In genomic region chr1:230132758-230133157, GRCh38 we compare ENCODE assay signal across 15 cellular contexts.
A peak's percentile ranks its signal among the peaks of the same experiment; 100 is the strongest.
DNase-seq lines count a peak whose midpoint lies in the region; ATAC-seq, FAIRE-seq and TF ChIP-seq lines count a peak whose summit lies in the region.
"Had no signal": no experiment of that assay in that cellular context is flagged by ENCODE, and none has a peak within 500 bp of the region (broad histone marks: within the 10 kb centered on the region; RNA-seq: fewer than 3 reads in every experiment).

No MANE protein-coding gene starts in this region.

- peaks cover 100% of the 10 kb centered on the region for H3K79me2 ChIP-seq in DND-41 (ENCODE audit: insufficient read depth, low read length)

- POLR2A ChIA-PET in activated B cell treated with CpG ODN at 0.5 μM for 24 hours (lab: Charles Lee): interaction anchor here (0.6 to 1.4 kb wide), 3 partner anchors 9 to 1473 kb away, joined by 3 to 6 read pairs (median 5); no protein-coding TSS in a partner anchor

- H3K36me3 ChIP-seq in BLaER1 treated with 17β-estradiol and CSF1 and Interleukin-3, amounts not matched to agents 10 nM and 100 nM: peaks cover 0 to 67% (median 4%) of the 10 kb centered on the region in 11 experiments; a peak in 10 of 22 replicates
- peaks cover 63% of the 10 kb centered on the region for H3K36me3 ChIP-seq in DND-41 (ENCODE audit: insufficient read depth, low read length)
- no peaks in the 10 kb centered on the region for H3K36me3 ChIP-seq in muscle layer of duodenum (ENCODE audit: control insufficient read depth in 1 of 2, insufficient read depth in 2 of 2, low read length in 2 of 2)

- no peak for TF ChIP-seq POLR2A in H54 (IDR thresholded peaks at IDR 0.05; ENCODE audit: low read depth, low read length)

- no peak for FAIRE-seq in H54 (lab: Jason Lieb, UNC)

- ATAC-seq in DND-41 (ENCODE audit: insufficient read depth, low read depth): 0 out of 3 replicates have a peak, but pooled peaks have one; percentile 45
- ATAC-seq in activated B cell treated with CpG ODN at 0.5 μM for 24 hours (ENCODE audit: low read depth): no peak
- ATAC-seq in GM18520 (IDR thresholded peaks at IDR 0.05; ENCODE audit: unreplicated experiment): no peak
- no peak for ATAC-seq in left lobe of liver

- CTCF ChIA-PET in activated B cell treated with CpG ODN at 0.5 μM for 24 hours (lab: Charles Lee): no interaction called here

- H3K27me3 Mint-ChIP-seq in activated B cell treated with CpG ODN at 0.5 μM for 24 hours: no peaks in the 10 kb centered on the region

- DNase-seq in DND-41 (no peak), activated B cell treated with CpG ODN at 0.5 μM for 24 hours (no peak), H54 (ENCODE audit: insufficient read length, low spot score) (no peak), left lobe of liver (ENCODE audit: low spot score) (no peak)
- DNase-seq: DMS 273 treated with DMSO at 0.1 percent for 48 hours, HCEC 1CT, NCI-H1417 treated with DMSO at 0.1 percent for 48 hours, NCI-H2029, NCI-H2171, NCI-H446, NCI-H748 treated with DMSO at 0.1 percent for 48 hours, SW 1271 had no signal

- H3K4me3 Mint-ChIP-seq in activated B cell treated with CpG ODN at 0.5 μM for 24 hours: no peak overlapping the region

- no peak overlapping the region for H3K9ac ChIP-seq in BLaER1 treated with 17β-estradiol and CSF1 and Interleukin-3, amounts not matched to agents 10 nM and 100 nM
- H3K9ac ChIP-seq in DND-41 (ENCODE audit: low read depth, low read length): no peak overlapping the region

- peaks cover 59% of the 10 kb centered on the region for H3K4me1 Mint-ChIP-seq in activated B cell treated with CpG ODN at 0.5 μM for 24 hours

- H3K27ac Mint-ChIP-seq in activated B cell treated with CpG ODN at 0.5 μM for 24 hours: peak overlapping the region; percentile 13

- H2AFZ ChIP-seq in DND-41 (ENCODE audit: low read depth, low read length): no peak overlapping the region

- 0 out of 22 replicates have a peak overlapping the region, but pooled peaks of 1 of the 11 experiments have one; percentile 23 for H3K27ac ChIP-seq in BLaER1 treated with 17β-estradiol and CSF1 and Interleukin-3, amounts not matched to agents 10 nM and 100 nM
- H3K27ac ChIP-seq in DND-41 (ENCODE audit: low read length) (peak overlapping the region; percentile 38), muscle layer of duodenum (ENCODE audit: low read length) (peak overlapping the region; percentile 0)

- H3K4me1 ChIP-seq in BLaER1 treated with 17β-estradiol and CSF1 and Interleukin-3, amounts not matched to agents 10 nM and 100 nM: peaks cover 52 to 100% (median 100%) of the 10 kb centered on the region in 10 experiments
- H3K4me1 ChIP-seq in DND-41 (ENCODE audit: insufficient read depth, low read length) (peaks cover 80% of the 10 kb centered on the region), muscle layer of duodenum (ENCODE audit: control insufficient read depth in 1 of 2, insufficient read depth in 2 of 2, low read length in 2 of 2) (peaks cover 0 to 12% of the 10 kb centered on the region in 2 donors)

- TF ChIP-seq CTCF in DND-41 (IDR thresholded peaks at IDR 0.05; ENCODE audit: borderline replicate concordance, extremely low read depth, low read length, poor library complexity, severe bottlenecking): no peak
- TF ChIP-seq CTCF in activated B cell treated with CpG ODN at 0.5 μM for 24 hours (IDR thresholded peaks at IDR 0.05): no peak

- H4K20me1 ChIP-seq in BLaER1 treated with 17β-estradiol and CSF1 and Interleukin-3, amounts not matched to agents 10 nM and 100 nM: peaks cover 18 to 100% (median 91%) of the 10 kb centered on the region in 11 experiments; a peak in 21 of 22 replicates
- H4K20me1 ChIP-seq in DND-41 (ENCODE audit: insufficient read depth, low read length): peaks cover 98% of the 10 kb centered on the region

- peak overlapping the region; percentile 11 to 99 (median 88); a peak in 21 of 22 replicates for H3K4me2 ChIP-seq in BLaER1 treated with 17β-estradiol and CSF1 and Interleukin-3, amounts not matched to agents 10 nM and 100 nM
- no peak overlapping the region for H3K4me2 ChIP-seq in DND-41 (ENCODE audit: insufficient read depth, low read length)

- no peak overlapping the region for H3K4me3 ChIP-seq in BLaER1 treated with 17β-estradiol and CSF1 and Interleukin-3, amounts not matched to agents 10 nM and 100 nM
- no peak overlapping the region for H3K4me3 ChIP-seq in DND-41 (ENCODE audit: low read depth in 1 of 2, low read length in 2 of 2)
- H3K4me3 ChIP-seq in muscle layer of duodenum (ENCODE audit: low read depth in 1 of 2, low read length in 2 of 2): no peak overlapping the region

- intact Hi-C loops in activated B cell treated with CpG ODN at 0.5 μM for 24 hours (cut with micrococcal nuclease): no loop called here

- no peaks in the 10 kb centered on the region for H3K27me3 ChIP-seq in BLaER1 treated with 17β-estradiol and CSF1 and Interleukin-3, amounts not matched to agents 10 nM and 100 nM
- H3K27me3 ChIP-seq in DND-41 (ENCODE audit: insufficient read depth, low read length, poor library complexity) (no peaks in the 10 kb centered on the region), muscle layer of duodenum (ENCODE audit: low read depth, low read length) (no peaks in the 10 kb centered on the region)

- no peaks in the 10 kb centered on the region for H3K9me3 Mint-ChIP-seq in activated B cell treated with CpG ODN at 0.5 μM for 24 hours

- H3K36me3 Mint-ChIP-seq in activated B cell treated with CpG ODN at 0.5 μM for 24 hours (ENCODE audit: low read depth): peaks cover 37% of the 10 kb centered on the region

- H3K9me3 ChIP-seq in BLaER1 treated with 17β-estradiol and CSF1 and Interleukin-3, amounts not matched to agents 10 nM and 100 nM (replicated peaks in 1 of 11): no peaks in the 10 kb centered on the region
- H3K9me3 ChIP-seq in DND-41 (ENCODE audit: insufficient read depth, low read length, severe bottlenecking): no peaks in the 10 kb centered on the region
- H3K9me3 ChIP-seq in muscle layer of duodenum (ENCODE audit: control insufficient read depth in 1 of 2, low read length in 2 of 2): no peaks in the 10 kb centered on the region
